In the genomic region with DNA sequence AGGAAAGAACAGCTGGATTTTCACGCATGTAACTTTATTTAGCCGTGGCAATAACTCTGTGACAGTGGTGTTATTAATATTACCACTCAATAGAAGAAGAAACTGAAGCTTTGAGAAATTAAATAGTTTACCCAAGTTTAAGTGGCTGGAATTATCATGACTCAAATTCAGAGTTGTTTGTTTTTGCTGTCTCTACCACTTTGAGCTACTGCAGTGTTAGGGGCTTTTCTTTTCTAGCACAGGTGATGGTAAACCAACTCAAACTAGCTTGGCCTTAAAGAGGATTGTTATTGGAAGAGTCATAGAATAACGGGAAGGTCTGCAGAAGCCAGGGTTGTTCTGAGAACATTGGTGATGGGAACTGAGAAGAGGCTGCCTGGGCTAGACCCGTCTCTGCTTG, we compare ENCODE assay signal across 27 cellular contexts.
"Had no signal": no experiment of that assay in that cellular context is flagged by ENCODE, and none has a peak within 500 bp of the region (broad histone marks: within the 10 kb centered on the region; RNA-seq: fewer than 3 reads in every experiment).

No MANE protein-coding gene starts in this region.

- H3K4me1 ChIP-seq: adrenal gland, body of pancreas had no signal

- DNase-seq: activated B cell treated with CpG ODN at 0.5 μM for 24 hours; activated CD4-positive, alpha-beta T cell treated with anti-CD3 and anti-CD28 coated beads for 48 hours; activated CD4-positive, alpha-beta T cell treated with anti-CD3 and anti-CD28 coated beads, Interleukin-2, amount 50 U/mL, for 1 hour; activated CD4-positive, alpha-beta T cell treated with anti-CD3 and anti-CD28 coated beads, Interleukin-2, amount 50 U/mL, for 48 hours; activated CD8-positive, alpha-beta memory T cell treated with anti-CD3 and anti-CD28 coated beads for 24 hours; activated CD8-positive, alpha-beta T cell treated with anti-CD3 and anti-CD28 coated beads for 36 hours; activated effector memory CD4-positive, alpha-beta T cell treated with anti-CD3 and anti-CD28 coated beads, Interleukin-2, amount 50 U/mL, for 16 hours; activated naive CD4-positive, alpha-beta T cell treated with anti-CD3 and anti-CD28 coated beads for 36 hours; activated naive CD8-positive, alpha-beta T cell treated with anti-CD3 and anti-CD28 coated beads for 36 hours; activated naive CD8-positive, alpha-beta T cell treated with anti-CD3 and anti-CD28 coated beads, Interleukin-2, amount 50 U/mL, for 24 hours; activated T-cell treated with anti-CD3 and anti-CD28 coated beads, Interleukin-2, amount 50 U/mL, for 4 hours; adrenal gland; amygdala; aorta; body of pancreas; caudate nucleus; effector CD8-positive, alpha-beta T cell; endodermal cell; foreskin fibroblast; head of caudate nucleus; hippocampal formation; T1000; WERI-Rb-1 had no signal

- H3K9me3 ChIP-seq: body of pancreas had no signal

- H3K36me3 ChIP-seq: adrenal gland, WERI-Rb-1 had no signal

- FAIRE-seq: colon, frontal cortex had no signal

- H3K27me3 ChIP-seq: adrenal gland, body of pancreas had no signal

- H3K27ac ChIP-seq: adrenal gland, body of pancreas, WERI-Rb-1 had no signal

- ATAC-seq: activated CD4-positive, CD25-positive, alpha-beta regulatory T cell treated with anti-CD3 and anti-CD28 coated beads, Interleukin-2, amount 50 U/mL, for 24 hours; activated CD8-positive, alpha-beta T cell treated with anti-CD3 and anti-CD28 coated beads for 36 hours; activated naive CD8-positive, alpha-beta T cell treated with anti-CD3 and anti-CD28 coated beads, Interleukin-2, amount 50 U/mL, for 24 hours; activated T-cell treated with anti-CD3 and anti-CD28 coated beads, Interleukin-2, amount 50 U/mL, for 4 hours; body of pancreas; esophagus mucosa had no signal

- H3K4me3 ChIP-seq: adrenal gland, body of pancreas had no signal
